15 cellular contexts compared by ENCODE assay signal in the genomic region with DNA sequence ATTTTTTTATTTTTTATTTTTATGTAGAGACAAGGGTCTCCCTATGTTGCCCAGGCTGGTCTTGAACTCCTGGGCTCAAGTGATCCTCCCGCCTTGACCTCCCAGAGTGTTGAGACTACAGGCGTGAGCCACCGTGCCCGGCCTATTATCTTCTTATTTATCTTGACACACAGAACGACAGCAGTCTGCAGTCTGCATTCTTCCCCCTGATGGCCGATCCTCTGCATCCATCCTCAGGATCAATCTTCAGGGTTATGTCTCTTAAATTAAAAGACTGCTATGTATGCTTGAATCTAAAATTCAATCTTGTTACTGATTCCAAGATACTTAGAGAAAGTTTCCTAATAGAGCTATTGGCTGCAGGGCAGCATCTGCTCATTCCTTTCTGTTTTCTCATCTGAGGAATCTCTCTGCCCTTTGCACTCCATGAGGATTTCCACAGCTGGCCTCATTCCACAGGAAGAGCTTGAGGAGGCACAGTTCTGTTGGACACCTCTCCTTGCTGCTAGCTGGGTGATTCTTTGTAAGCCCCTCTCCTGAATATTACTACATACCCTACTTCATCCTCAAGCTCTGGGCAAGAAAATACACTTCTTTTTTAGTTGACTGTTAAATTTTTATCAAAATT. TPM values are rescaled to one million over a fixed set of nuclear protein-coding genes. Genes with fewer than 3 reads are reported as not detected.
"Had no signal": no experiment of that assay in that cellular context is flagged by ENCODE, and none has a peak within 500 bp of the region (broad histone marks: within the 10 kb centered on the region; RNA-seq: fewer than 3 reads in every experiment).

No MANE protein-coding gene starts in this region.

RNA-seq across cellular contexts. Expression of a gene that starts 38.3 kb away (rescaled TPM):
- total RNA-seq: dermis blood vessel endothelial cell, neural crest cell had no signal

RNA-seq across cellular contexts. Expression of a gene that starts 55.7 kb away (rescaled TPM):
- total RNA-seq: cerebellum, colonic mucosa, dermis blood vessel endothelial cell, frontal cortex, mucosa of gallbladder, myocyte, natural killer cell, neural crest cell, progenitor cell of endocrine pancreas, skeletal muscle tissue, temporal lobe, ureter had no signal
- polyA plus RNA-seq: esophagus, ovary, spleen had no signal
